1 cellular context compared by ENCODE assay signal in genomic region chr19:40274585-40275544, GRCh38.
TF ChIP-seq lines count a peak whose summit lies in the region.

No MANE protein-coding gene starts in this region.

TF ChIP-seq in HepG2, 621 proteins besides CTCF, POLR2A, EP300 and RAD21:
- TF ChIP-seq TP53 (CRISPR knock-in tag; conservative IDR thresholded peaks at IDR 0.05) = no peak
- TF ChIP-seq ZNF776 (CRISPR knock-in tag; IDR thresholded peaks at IDR 0.05) = no peak
- TF ChIP-seq TBX3 (IDR thresholded peaks at IDR 0.05; ENCODE audit: borderline replicate concordance) = no peak
- no peak for TF ChIP-seq FOSL2 (CRISPR knock-in tag; IDR thresholded peaks at IDR 0.05)
- no peak for TF ChIP-seq BCL3 (CRISPR knock-in tag; IDR thresholded peaks at IDR 0.05)
- TF ChIP-seq, protein P1, sequence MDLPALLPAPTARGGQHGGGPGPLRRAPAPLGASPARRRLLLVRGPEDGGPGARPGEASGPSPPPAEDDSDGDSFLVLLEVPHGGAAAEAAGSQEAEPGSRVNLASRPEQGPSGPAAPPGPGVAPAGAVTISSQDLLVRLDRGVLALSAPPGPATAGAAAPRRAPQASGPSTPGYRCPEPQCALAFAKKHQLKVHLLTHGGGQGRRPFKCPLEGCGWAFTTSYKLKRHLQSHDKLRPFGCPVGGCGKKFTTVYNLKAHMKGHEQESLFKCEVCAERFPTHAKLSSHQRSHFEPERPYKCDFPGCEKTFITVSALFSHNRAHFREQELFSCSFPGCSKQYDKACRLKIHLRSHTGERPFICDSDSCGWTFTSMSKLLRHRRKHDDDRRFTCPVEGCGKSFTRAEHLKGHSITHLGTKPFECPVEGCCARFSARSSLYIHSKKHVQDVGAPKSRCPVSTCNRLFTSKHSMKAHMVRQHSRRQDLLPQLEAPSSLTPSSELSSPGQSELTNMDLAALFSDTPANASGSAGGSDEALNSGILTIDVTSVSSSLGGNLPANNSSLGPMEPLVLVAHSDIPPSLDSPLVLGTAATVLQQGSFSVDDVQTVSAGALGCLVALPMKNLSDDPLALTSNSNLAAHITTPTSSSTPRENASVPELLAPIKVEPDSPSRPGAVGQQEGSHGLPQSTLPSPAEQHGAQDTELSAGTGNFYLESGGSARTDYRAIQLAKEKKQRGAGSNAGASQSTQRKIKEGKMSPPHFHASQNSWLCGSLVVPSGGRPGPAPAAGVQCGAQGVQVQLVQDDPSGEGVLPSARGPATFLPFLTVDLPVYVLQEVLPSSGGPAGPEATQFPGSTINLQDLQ (CRISPR knock-in tag; IDR thresholded peaks at IDR 0.05) = no peak
- peak; percentile 58 for TF ChIP-seq ZNF629 (CRISPR knock-in tag; conservative IDR thresholded peaks at IDR 0.05)
- TF ChIP-seq ZNF577 (CRISPR knock-in tag; IDR thresholded peaks at IDR 0.05; ENCODE audit: borderline replicate concordance, low read depth) = no peak
- TF ChIP-seq RFX5 (IDR thresholded peaks at IDR 0.05; ENCODE audit: low read depth, low read length) = no peak
- TF ChIP-seq CBX2 (IDR thresholded peaks at IDR 0.05; ENCODE audit: low read depth, low read length) = no peak
- no peak for TF ChIP-seq CBX2 (CRISPR knock-in tag; IDR thresholded peaks at IDR 0.05; ENCODE audit: low read depth)
- no peak for TF ChIP-seq TEF (CRISPR knock-in tag; IDR thresholded peaks at IDR 0.05)
- TF ChIP-seq AGO2 (optimal IDR thresholded peaks at IDR 0.05; ENCODE audit: low read depth, low read length) = peak; percentile 26
- no peak for TF ChIP-seq HNRNPUL1 (IDR thresholded peaks at IDR 0.05; ENCODE audit: low read depth, low read length)
- no peak for TF ChIP-seq ZFP36L1 (CRISPR knock-in tag; IDR thresholded peaks at IDR 0.05)
- no peak for TF ChIP-seq ZSCAN5A (CRISPR knock-in tag; IDR thresholded peaks at IDR 0.05; ENCODE audit: borderline replicate concordance)
